In the genomic region with DNA sequence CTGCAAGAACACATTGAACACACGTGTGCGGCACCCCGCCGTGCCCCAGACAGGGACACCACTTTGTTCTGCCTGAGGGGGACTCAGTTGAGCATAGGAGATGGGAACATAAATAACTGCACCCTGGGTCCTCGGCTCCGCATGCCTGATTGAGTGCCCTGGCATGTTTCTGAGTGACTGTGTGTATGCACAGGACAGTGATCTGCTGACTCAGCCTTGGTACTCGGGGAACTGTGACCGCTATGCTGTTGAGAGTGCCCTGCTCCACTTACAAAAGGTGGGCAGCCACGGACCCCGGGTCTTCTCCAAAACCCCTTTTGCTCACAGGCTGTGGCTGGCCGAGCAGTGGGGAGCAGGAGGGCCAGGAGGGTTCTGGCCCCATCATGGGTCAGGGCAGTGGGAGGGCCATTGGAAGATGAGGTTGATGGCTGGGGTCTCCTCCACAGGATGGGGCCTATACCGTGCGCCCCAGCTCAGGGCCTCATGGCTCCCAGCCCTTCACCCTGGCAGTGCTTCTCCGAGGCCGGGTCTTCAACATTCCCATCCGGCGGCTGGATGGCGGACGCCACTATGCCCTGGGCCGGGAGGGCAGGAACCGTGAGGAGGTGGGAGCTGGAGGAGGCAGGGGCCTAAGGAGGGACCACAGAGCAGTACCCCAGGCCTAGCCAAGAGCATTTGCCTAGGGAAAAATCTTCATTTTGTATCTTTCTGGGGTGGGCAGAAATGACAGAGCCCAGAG, we compare ENCODE assay signal across 13 cellular contexts. TPM values are rescaled to one million over a fixed set of nuclear protein-coding genes. Genes with fewer than 3 reads are reported as not detected.
A peak's percentile ranks its signal among the peaks of the same experiment; 100 is the strongest.
DNase-seq lines count a peak whose midpoint lies in the region; ATAC-seq and TF ChIP-seq lines count a peak whose summit lies in the region.
"Had no signal": no experiment of that assay in that cellular context is flagged by ENCODE, and none has a peak within 500 bp of the region (broad histone marks: within the 10 kb centered on the region; RNA-seq: fewer than 3 reads in every experiment).

No MANE protein-coding gene starts in this region.

- TF ChIP-seq CTCF in suprapubic skin (IDR thresholded peaks at IDR 0.05) = no peak
- no peak for TF ChIP-seq CTCF in GM10266 (IDR thresholded peaks at IDR 0.05; ENCODE audit: control insufficient read depth, insufficient read depth, low read depth, missing control alignments)

- WGBS in suprapubic skin = 91% methylated on average over 5 of the region's 21 CpGs

- no peak for ATAC-seq in GM19397 (IDR thresholded peaks at IDR 0.05; ENCODE audit: unreplicated experiment)
- ATAC-seq: activated CD4-positive, alpha-beta T cell treated with anti-CD3 and anti-CD28 coated beads for 36 hours; natural killer cell treated with Interleukin-12 subunit alpha and Interleukin-12 subunit beta and Interleukin-15 and Interleukin-18, amount 100 ng/mL, for 72 hours had no signal

- no peaks in the 10 kb centered on the region for H3K36me3 ChIP-seq in suprapubic skin
- H3K36me3 ChIP-seq: cardiac muscle cell, SJSA1 had no signal

- peak; percentile 59 for DNase-seq in HK-2 (ENCODE audit: unreplicated experiment)
- DNase-seq in caudate nucleus (lab: John Stamatoyannopoulos, UW) = peak in 6 of 61 donors; percentile 12 to 48 (median 17)
- DNase-seq in medulla oblongata (ENCODE audit: extremely low spot score) = peak; percentile 52
- DNase-seq in suprapubic skin (ENCODE audit: low spot score in 2 of 2) = no peak
- no peak for DNase-seq in activated naive CD4-positive, alpha-beta T cell treated with anti-CD3 and anti-CD28 coated beads, Interleukin-2, amount 50 U/mL, for 16 hours
- DNase-seq in stimulated activated naive CD4-positive, alpha-beta T cell treated with Interleukin-2 at 50 U/mL for 16 hours (lab: John Stamatoyannopoulos, UW) = no peak
- DNase-seq in GM10266 (ENCODE audit: extremely low spot score) = no peak
- DNase-seq: NCI-H2227 treated with DMSO at 0.1 percent for 48 hours had no signal

- no peak for TF ChIP-seq EP300 in suprapubic skin (IDR thresholded peaks at IDR 0.05)

- peaks cover 62% of the 10 kb centered on the region for H3K4me1 ChIP-seq in suprapubic skin

- no peaks in the 10 kb centered on the region for H3K27me3 ChIP-seq in suprapubic skin
- H3K27me3 ChIP-seq: cardiac muscle cell, SJSA1 had no signal

- peak overlapping the region; percentile 98 for H3K27ac ChIP-seq in caudate nucleus (ENCODE audit: low read depth, low read length)
- peak overlapping the region; percentile 23 for H3K27ac ChIP-seq in suprapubic skin
- H3K27ac ChIP-seq: cardiac muscle cell, SJSA1 had no signal

- H3K4me3 ChIP-seq in suprapubic skin = no peak overlapping the region
- H3K4me3 ChIP-seq: cardiac muscle cell, SJSA1 had no signal

- no peaks in the 10 kb centered on the region for H3K9me3 ChIP-seq in suprapubic skin
- H3K9me3 ChIP-seq: SJSA1 had no signal

- TF ChIP-seq POLR2A in suprapubic skin (IDR thresholded peaks at IDR 0.05) = no peak

RNA-seq across cellular contexts. Expression of a gene that starts 16.9 kb away (rescaled TPM):
- total RNA-seq in suprapubic skin = not detected
- total RNA-seq: cardiac muscle cell, SJSA1 had no signal

RNA-seq across cellular contexts. Expression of a gene that starts 25.2 kb away (rescaled TPM):
- 100 to 1,000 TPM; 139 to 212 (median 172) TPM for total RNA-seq in suprapubic skin

Comparison
In these comparisons a context has a peak if more than half of its experiments do, and no peak if none do; other contexts are left out.
1. DNase-seq: peak in HK-2 (single experiment) and medulla oblongata (single experiment); none in suprapubic skin (0 of 2), activated naive CD4-positive, alpha-beta T cell treated with anti-CD3 and anti-CD28 coated beads, Interleukin-2, amount 50 U/mL, for 16 hours (single experiment), stimulated activated naive CD4-positive, alpha-beta T cell treated with Interleukin-2 at 50 U/mL for 16 hours (single experiment) and GM10266 (single experiment).